In the genomic region with DNA sequence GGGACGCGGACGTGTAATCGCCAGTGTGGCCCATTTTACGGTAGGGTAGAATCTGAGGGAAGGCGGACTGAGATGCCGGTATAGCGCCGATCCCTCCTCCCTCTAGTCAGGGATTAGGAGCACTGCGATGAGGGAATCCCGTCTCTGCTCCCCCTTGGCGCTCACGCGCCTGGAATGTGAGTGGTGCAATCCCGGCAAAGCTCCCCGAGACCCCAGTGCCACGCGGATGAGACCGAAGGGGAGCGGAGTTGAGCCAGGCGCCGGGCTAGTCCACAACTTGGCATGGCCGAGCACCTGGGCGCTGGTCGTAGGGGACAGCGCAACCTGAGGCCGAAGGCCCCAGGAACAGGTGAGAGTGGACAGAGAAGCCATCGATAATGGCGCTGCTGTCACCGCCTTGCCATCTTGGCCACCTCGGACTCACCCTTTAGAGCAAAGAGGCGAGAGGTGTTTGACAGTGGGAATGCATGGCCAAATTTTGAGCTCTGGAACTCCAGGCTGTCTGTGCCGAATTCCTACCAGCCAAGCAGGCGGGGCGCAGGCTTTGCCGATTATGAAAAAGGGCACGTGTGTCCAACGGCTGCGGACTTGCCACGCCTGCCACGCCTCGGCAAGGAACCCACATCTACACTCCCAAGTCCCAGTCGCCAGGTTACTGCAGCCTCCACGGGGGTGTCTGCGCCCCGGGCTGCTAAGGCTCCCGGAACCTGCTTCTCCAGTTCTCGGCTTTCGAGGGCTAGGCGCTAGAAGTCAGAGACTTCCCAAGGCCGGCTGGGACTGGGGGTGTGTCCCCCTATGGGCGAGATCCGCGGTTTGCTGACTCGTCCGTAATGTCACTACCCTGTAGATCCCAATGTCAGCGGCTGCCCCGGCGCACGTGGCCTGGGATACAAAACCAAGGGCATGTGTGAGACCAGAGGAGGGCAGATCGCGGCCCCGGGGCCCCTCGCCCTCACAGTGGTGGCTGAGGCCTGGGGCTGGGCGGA, we compare ENCODE assay signal across 9 cellular contexts. TPM values are rescaled to one million over a fixed set of nuclear protein-coding genes. Genes with fewer than 3 reads are reported as not detected.
A peak's percentile ranks its signal among the peaks of the same experiment; 100 is the strongest.
DNase-seq lines count a peak whose midpoint lies in the region; ATAC-seq and TF ChIP-seq lines count a peak whose summit lies in the region.
"Had no signal": no experiment of that assay in that cellular context is flagged by ENCODE, and none has a peak within 500 bp of the region (broad histone marks: within the 10 kb centered on the region; RNA-seq: fewer than 3 reads in every experiment).

No MANE protein-coding gene starts in this region.

- DNase-seq in activated T-cell treated with anti-CD3 and anti-CD28 coated beads, Interleukin-2, amount 50 U/mL, for 24 hours: peak; percentile 34
- no peak for DNase-seq in activated T-cell treated with anti-CD3 and anti-CD28 coated beads for 4 hours
- DNase-seq in choroid plexus epithelial cell (ENCODE audit: low read depth): peak; percentile 26
- DNase-seq in right lobe of liver: peak in 2 of 3 donors; percentile 40 to 55
- DNase-seq in type B pancreatic cell (ENCODE audit: extremely low spot score, unreplicated experiment): peak; percentile 79
- no peak for DNase-seq in Peyer's patch
- no peak for DNase-seq in NCI-H510A (lab: John Stamatoyannopoulos, UW)
- no peak for DNase-seq in NK-92 (lab: John Stamatoyannopoulos, UW; ENCODE audit: unreplicated experiment)

- H3K27ac ChIP-seq in right lobe of liver: peak overlapping the region in 1 of 3 donors; percentile 22
- peak overlapping the region in 1 of 4 donors; percentile 27 for H3K27ac ChIP-seq in Peyer's patch

- no peaks in the 10 kb centered on the region for H3K9me3 ChIP-seq in right lobe of liver
- H3K9me3 ChIP-seq in Peyer's patch: no peaks in the 10 kb centered on the region

- no peak for TF ChIP-seq POLR2A in right lobe of liver (IDR thresholded peaks at IDR 0.05)
- TF ChIP-seq POLR2A in Peyer's patch (IDR thresholded peaks at IDR 0.05): no peak

- TF ChIP-seq CTCF in choroid plexus epithelial cell (conservative IDR thresholded peaks at IDR 0.05; ENCODE audit: low read depth, low read length) (no peak), right lobe of liver (IDR thresholded peaks at IDR 0.05) (no peak), type B pancreatic cell (conservative IDR thresholded peaks at IDR 0.05) (peak; percentile 57), Peyer's patch (IDR thresholded peaks at IDR 0.05) (no peak)

- H3K36me3 ChIP-seq in right lobe of liver (no peaks in the 10 kb centered on the region), Peyer's patch (no peaks in the 10 kb centered on the region)

- peaks cover 43% of the 10 kb centered on the region for H3K4me1 Mint-ChIP-seq in activated T-cell treated with anti-CD3 and anti-CD28 coated beads, Interleukin-2, amount 50 U/mL, for 24 hours (ENCODE audit: low read depth)
- peaks cover 12% of the 10 kb centered on the region for H3K4me1 Mint-ChIP-seq in type B pancreatic cell (ENCODE audit: unreplicated experiment)

- H3K4me3 ChIP-seq in choroid plexus epithelial cell (ENCODE audit: low read depth, low read length) (peak overlapping the region; percentile 50), right lobe of liver (peak overlapping the region; percentile 24 to 74 (median 61)), Peyer's patch (peak overlapping the region in 2 of 4 donors; percentile 13 to 57)

- H3K36me3 Mint-ChIP-seq in activated T-cell treated with anti-CD3 and anti-CD28 coated beads, Interleukin-2, amount 50 U/mL, for 24 hours (ENCODE audit: low read depth): no peaks in the 10 kb centered on the region
- H3K36me3 Mint-ChIP-seq in type B pancreatic cell: peaks cover 18% of the 10 kb centered on the region

- peak in 1 of 4 donors; percentile 8 for ATAC-seq in right lobe of liver

- H3K4me1 ChIP-seq in right lobe of liver (peaks cover 0 to 25% (median 0%) of the 10 kb centered on the region in 4 donors), Peyer's patch (peaks cover 0 to 33% (median 7%) of the 10 kb centered on the region in 4 donors)

- peak overlapping the region; percentile 56 for H3K27ac Mint-ChIP-seq in activated T-cell treated with anti-CD3 and anti-CD28 coated beads, Interleukin-2, amount 50 U/mL, for 24 hours
- H3K27ac Mint-ChIP-seq in type B pancreatic cell: peak overlapping the region; percentile 83

- WGBS in right lobe of liver (ENCODE audit: insufficient coverage, low coverage, low lambda C conversion rate, missing lambda C conversion rate): 18% methylated on average over 3 of the region's 65 CpGs

- intact Hi-C loops in right lobe of liver (cut with DNase I): no loop called here

- H3K9me3 Mint-ChIP-seq in activated T-cell treated with anti-CD3 and anti-CD28 coated beads, Interleukin-2, amount 50 U/mL, for 24 hours: no peaks in the 10 kb centered on the region
- H3K9me3 Mint-ChIP-seq in type B pancreatic cell: no peaks in the 10 kb centered on the region
- H3K9me3 Mint-ChIP-seq: stimulated activated naive CD8-positive, alpha-beta T cell treated with anti-CD3 and anti-CD28 coated beads, Interleukin-15, Interleukin-2, amounts not matched to agents 100 ng/mL and 50 ng/mL, for 24 hours had no signal

- peaks cover 89% of the 10 kb centered on the region for H3K27me3 Mint-ChIP-seq in activated T-cell treated with anti-CD3 and anti-CD28 coated beads, Interleukin-2, amount 50 U/mL, for 24 hours
- H3K27me3 Mint-ChIP-seq in type B pancreatic cell: peaks cover 61% of the 10 kb centered on the region

- H3K27me3 ChIP-seq in right lobe of liver: no peaks in the 10 kb centered on the region
- H3K27me3 ChIP-seq in Peyer's patch: peaks cover 0 to 9% of the 10 kb centered on the region in 2 donors

- no peak overlapping the region for H3K4me3 Mint-ChIP-seq in activated T-cell treated with anti-CD3 and anti-CD28 coated beads, Interleukin-2, amount 50 U/mL, for 24 hours
- peak overlapping the region; percentile 93 for H3K4me3 Mint-ChIP-seq in type B pancreatic cell

RNA-seq across cellular contexts. Expression of gene NPR3, which starts 2.6 kb away (rescaled TPM):
- total RNA-seq in right lobe of liver (1 to 10 TPM in 5 of 6 experiments, under 1 TPM in 1; 0.98 to 3.2 (median 2.4) TPM), type B pancreatic cell (ENCODE audit: low replicate concordance) (13.7 and 116 TPM in 2 replicates), Peyer's patch (1 to 10 TPM in 2 of 4 donors, under 1 TPM in 1, not detected in 1; 0.47 to 1.7 (median 1.2) TPM)

Comparison
In these comparisons a context has a peak if more than half of its experiments do, and no peak if none do; other contexts are left out.
1. DNase-seq: peak in activated T-cell treated with anti-CD3 and anti-CD28 coated beads, Interleukin-2, amount 50 U/mL, for 24 hours (single experiment), choroid plexus epithelial cell (single experiment), right lobe of liver (2 of 3) and type B pancreatic cell (single experiment); none in activated T-cell treated with anti-CD3 and anti-CD28 coated beads for 4 hours (single experiment), Peyer's patch (0 of 3), NCI-H510A (single experiment) and NK-92 (single experiment).